Comparison of ENCODE assay signal across 19 cellular contexts in the genomic region with DNA sequence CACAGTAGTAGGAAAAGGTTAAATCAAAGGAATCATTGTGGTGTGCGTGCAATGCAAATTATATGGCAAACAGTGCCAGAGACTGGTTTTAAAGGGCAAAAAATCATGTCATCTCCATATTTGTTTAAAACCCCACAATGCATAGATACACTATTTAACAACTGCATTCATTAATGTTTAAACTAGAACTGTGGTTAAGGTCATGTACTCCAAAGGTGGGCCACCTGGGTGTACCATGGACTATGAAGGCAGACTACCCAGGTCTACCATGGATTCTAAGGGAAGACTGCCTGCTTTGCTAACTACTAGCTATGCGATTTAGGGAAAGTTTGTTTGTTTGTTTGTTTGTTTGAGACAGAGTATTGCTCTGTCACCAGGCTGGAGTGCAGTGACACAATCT.
"Had no signal": no experiment of that assay in that cellular context is flagged by ENCODE, and none has a peak within 500 bp of the region (broad histone marks: within the 10 kb centered on the region; RNA-seq: fewer than 3 reads in every experiment).

No MANE protein-coding gene starts in this region.

- H3K27ac ChIP-seq: HL-60, RWPE1 had no signal

- DNase-seq: KBM-7, MV-4-11, NCI-H1092, NCI-H1105 treated with DMSO at 0.1 percent for 48 hours, NCI-H1417 treated with DMSO at 0.1 percent for 48 hours, NCI-H146, NCI-H1930, NCI-H2081, NCI-H2107, NCI-H2171, NCI-H226, NCI-H446, NCI-H510A, NCI-H524 treated with DMSO at 0.1 percent for 48 hours, NCI-H748 treated with DMSO at 0.1 percent for 48 hours, PC-3, SHP77 had no signal
